ENCODE assay signal across 8 cellular contexts in the genomic region with DNA sequence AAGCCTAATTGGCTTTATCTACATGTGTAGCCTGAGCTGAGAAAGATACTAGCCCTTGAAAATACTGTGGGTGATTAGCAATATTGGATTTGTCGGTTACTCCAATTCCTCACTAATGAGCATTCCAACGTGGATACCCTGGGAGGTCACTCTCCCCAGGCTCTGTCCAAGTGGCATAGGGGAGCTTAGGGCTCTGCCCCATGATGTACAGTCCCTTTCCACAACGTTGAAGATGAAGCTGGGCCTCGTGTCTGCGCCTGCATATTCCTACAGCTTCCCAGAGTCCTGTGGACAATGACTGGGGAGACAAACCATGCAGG. TPM values are rescaled to one million over a fixed set of nuclear protein-coding genes. Genes with fewer than 3 reads are reported as not detected.
DNase-seq lines count a peak whose midpoint lies in the region; ATAC-seq, FAIRE-seq and TF ChIP-seq lines count a peak whose summit lies in the region.

No MANE protein-coding gene starts in this region.

- H3K36me3 Mint-ChIP-seq in naive thymus-derived CD4-positive, alpha-beta T cell = peaks cover 0 to 59% (median 39%) of the 10 kb centered on the region in 5 donors

- CTCF ChIA-PET in K562 (lab: Yijun Ruan, JAX; ENCODE audit: low intra/inter-chr PET ratio) = no interaction called here
- CTCF ChIA-PET in naive thymus-derived CD4-positive, alpha-beta T cell (lab: Charles Lee) = interaction anchor here (0.6 to 1.6 kb wide), 5 partner anchors 9 to 234 kb away, joined by 3 to 8 read pairs (median 3); partner anchors contain the start of gene YTHDF2

- peaks cover 46 to 63% (median 55%) of the 10 kb centered on the region in 7 donors for H3K4me1 Mint-ChIP-seq in naive thymus-derived CD4-positive, alpha-beta T cell

- no peak for FAIRE-seq in K562 (lab: Jason Lieb, UNC)
- no peak for FAIRE-seq in pancreas (lab: Jason Lieb, UNC)

- peaks cover 78% of the 10 kb centered on the region for H3K79me2 ChIP-seq in K562 (ENCODE audit: control insufficient read depth, insufficient read depth, low read length)

- peak; percentile 37 for TF ChIP-seq POLR2A in K562 (conservative IDR thresholded peaks at IDR 0.05)

- peak overlapping the region; percentile 94 to 100 (median 99) for H3K4me3 Mint-ChIP-seq in naive thymus-derived CD4-positive, alpha-beta T cell

- H3K9me3 ChIP-seq in K562 (replicated peaks; ENCODE audit: control insufficient read depth, insufficient read depth, low read depth, low read length) = no peaks in the 10 kb centered on the region; the same call in 1 of the 2 replicates
- H3K9me3 ChIP-seq in naive thymus-derived CD4-positive, alpha-beta T cell (ENCODE audit: control insufficient read depth in 2 of 3, low read length in 3 of 3) = no peaks in the 10 kb centered on the region
- H3K9me3 ChIP-seq in mucosa of descending colon = no peaks in the 10 kb centered on the region
- no peaks in the 10 kb centered on the region for H3K9me3 ChIP-seq in pancreas

- intact Hi-C loops in K562 (cut with micrococcal nuclease) = no loop called here
- intact Hi-C loops in naive thymus-derived CD4-positive, alpha-beta T cell (cut with micrococcal nuclease) = loop anchor here (5.0 kb wide), 6 partner anchors 101 to 676 kb away; partner anchors contain the start of genes GMEB1 (in 2 of the 2), PHACTR4 (in 1 of the 2), PPP1R8 (in 1 of the 2) and SRSF4 (in 1 of the 2)
- intact Hi-C loops in mucosa of descending colon (cut with DNase I, micrococcal nuclease) = no loop called here
- intact Hi-C loops in pancreas (cut with DNase I) = no loop called here

- no peak overlapping the region for H2AFZ ChIP-seq in K562 (ENCODE audit: low read depth, low read length)

- H4K20me1 ChIP-seq in K562 (replicated peaks; ENCODE audit: control insufficient read depth, insufficient read depth, low read length) = peaks cover 37% of the 10 kb centered on the region

- H3K4me1 ChIP-seq in K562 (replicated peaks in 1 of 2; ENCODE audit: control insufficient read depth in 2 of 2, insufficient read depth in 2 of 2, low read length in 2 of 2) = peaks cover 6 to 19% of the 10 kb centered on the region in 2 experiments; a peak in 3 of 5 replicates
- H3K4me1 ChIP-seq in naive thymus-derived CD4-positive, alpha-beta T cell (ENCODE audit: control insufficient read depth in 2 of 2, insufficient read depth in 2 of 2, low read length in 2 of 2) = peaks cover 41 to 46% of the 10 kb centered on the region in 2 donors
- H3K4me1 ChIP-seq in mucosa of descending colon (ENCODE audit: low read depth) = peaks cover 44% of the 10 kb centered on the region
- H3K4me1 ChIP-seq in pancreas = peaks cover 10 to 28% (median 20%) of the 10 kb centered on the region in 3 donors

- H3K36me3 ChIP-seq in K562 (ENCODE audit: control insufficient read depth, insufficient read depth, low read length) = peaks cover 66% of the 10 kb centered on the region
- peaks cover 21 to 51% (median 22%) of the 10 kb centered on the region in 3 experiments for H3K36me3 ChIP-seq in naive thymus-derived CD4-positive, alpha-beta T cell (ENCODE audit: control insufficient read depth in 2 of 3, insufficient read depth in 3 of 3, low read length in 3 of 3)
- H3K36me3 ChIP-seq in mucosa of descending colon (ENCODE audit: low read depth) = peaks cover 6% of the 10 kb centered on the region
- peaks cover 0 to 30% (median 16%) of the 10 kb centered on the region in 3 donors for H3K36me3 ChIP-seq in pancreas

- peak overlapping the region; percentile 91 for H3K27ac ChIP-seq in C4-2B
- H3K27ac ChIP-seq in K562 (ENCODE audit: extremely low read depth, low read depth, low read length) = peak overlapping the region; percentile 94
- H3K27ac ChIP-seq in naive thymus-derived CD4-positive, alpha-beta T cell (ENCODE audit: low read depth, low read length) = peak overlapping the region; percentile 88
- H3K27ac ChIP-seq in pancreas = peak overlapping the region in 1 of 4 donors; percentile 87

- no peak for TF ChIP-seq EP300 in K562 (IDR thresholded peaks at IDR 0.05; ENCODE audit: low read length)

- H3K27me3 Mint-ChIP-seq in naive thymus-derived CD4-positive, alpha-beta T cell = peaks cover 0 to 3% (median 0%) of the 10 kb centered on the region in 5 donors

- H3K9me3 Mint-ChIP-seq in naive thymus-derived CD4-positive, alpha-beta T cell = peaks cover 0 to 3% (median 0%) of the 10 kb centered on the region in 11 donors

- under 1% methylated on average over 5 of the region's 5 CpGs for WGBS in K562 (ENCODE audit: insufficient coverage, low coverage, missing lambda C conversion rate)
- 31 to 33% methylated on average over 5 of the region's 5 CpGs for WGBS in pancreas, 2 donors

- no peak for TF ChIP-seq RAD21 in K562 (CRISPR knock-in tag; conservative IDR thresholded peaks at IDR 0.05 in 1 of 2, IDR thresholded peaks at IDR 0.05 in 1 of 2)

- in situ Hi-C loops in K562 (cut with MboI) = no loop called here

- no peaks in the 10 kb centered on the region for H3K27me3 ChIP-seq in K562 (ENCODE audit: control insufficient read depth in 2 of 2, insufficient read depth in 2 of 2, low read length in 2 of 2)
- no peaks in the 10 kb centered on the region for H3K27me3 ChIP-seq in naive thymus-derived CD4-positive, alpha-beta T cell (ENCODE audit: control insufficient read depth in 2 of 2, insufficient read depth in 2 of 2, low read length in 2 of 2)
- H3K27me3 ChIP-seq in pancreas = no peaks in the 10 kb centered on the region

- DNase-seq in LHCN-M2 (ENCODE audit: low read depth) = peak; percentile 10
- peak in 1 of 4 experiments; percentile 60 for DNase-seq in K562 (ENCODE audit: extremely low read depth in 1 of 4, low spot score in 3 of 4)
- DNase-seq in naive thymus-derived CD4-positive, alpha-beta T cell = no peak
- DNase-seq in mucosa of descending colon = no peak
- no peak for DNase-seq in pancreas
- no peak for DNase-seq in NCI-H2196 (lab: John Stamatoyannopoulos, UW; ENCODE audit: unreplicated experiment)

- H3K9ac ChIP-seq in K562 (ENCODE audit: insufficient read depth in 1 of 2, low read depth in 2 of 2, low read length in 2 of 2) = peak overlapping the region; percentile 97 to 100

- peak overlapping the region; percentile 85 to 100 (median 99) for H3K27ac Mint-ChIP-seq in naive thymus-derived CD4-positive, alpha-beta T cell

- no peak for ATAC-seq in K562
- no peak for ATAC-seq in naive thymus-derived CD4-positive, alpha-beta T cell
- no peak for ATAC-seq in mucosa of descending colon
- no peak for ATAC-seq in HG02840 (IDR thresholded peaks at IDR 0.05; ENCODE audit: low FRiP score, unreplicated experiment)
- ATAC-seq in pancreas = no peak

- TF ChIP-seq CTCF in C4-2B (conservative IDR thresholded peaks at IDR 0.05) = no peak
- no peak for TF ChIP-seq CTCF in K562 (IDR thresholded peaks at IDR 0.05 in 2 of 3, conservative IDR thresholded peaks at IDR 0.05 in 1 of 3; ENCODE audit: insufficient read depth in 2 of 3, low read depth in 1 of 3, low read length in 3 of 3)
- no peak for TF ChIP-seq CTCF in mucosa of descending colon (IDR thresholded peaks at IDR 0.05)
- no peak for TF ChIP-seq CTCF in pancreas (IDR thresholded peaks at IDR 0.05)

- H3K4me3 ChIP-seq in K562 (peak overlapping the region; percentile 87), mucosa of descending colon (no peak overlapping the region), pancreas (peak overlapping the region in 2 of 4 donors; percentile 74 to 89)
- H3K4me3 ChIP-seq in naive thymus-derived CD4-positive, alpha-beta T cell (ENCODE audit: low read length) = peak overlapping the region; percentile 79

- BruUV-seq in K562 (replicated peaks; lab: Mats Ljungman, UMichigan) = no TSS peak

- POLR2A ChIA-PET in K562 (lab: Yijun Ruan, JAX) = interaction anchor here (0.5 to 13.0 kb wide), 31 partner anchors 11 to 369 kb away, joined by 3 to 201 read pairs (median 9); partner anchors contain the start of genes ATP5IF1, MED18 and RNU11
- POLR2A ChIA-PET in naive thymus-derived CD4-positive, alpha-beta T cell (lab: Charles Lee) = interaction anchor here (0.7 to 6.4 kb wide), 10 partner anchors 10 to 468 kb away, joined by 3 to 106 read pairs (median 6); partner anchors contain the start of genes ATP5IF1, PHACTR4, RNU11 and TAF12

- peaks cover 3% of the 10 kb centered on the region for H3K9me1 ChIP-seq in K562 (ENCODE audit: control insufficient read depth, insufficient read depth, low read length)

- H3K4me2 ChIP-seq in K562 (ENCODE audit: insufficient read depth, low read length) = peak overlapping the region; percentile 99

RNA-seq across cellular contexts. Expression of gene RCC1, which starts 2.6 kb away (rescaled TPM):
- total RNA-seq in LHCN-M2 (2014; rRNA removed) = 46.4 and 53.1 TPM in 2 replicates
- polyA plus RNA-seq in LHCN-M2 (2012) = 34.8 TPM
- total RNA-seq in K562 (2011; cell fraction: chromatin; rRNA removed; ENCODE audit: low replicate concordance) = 64.6 and 140 TPM in 2 replicates
- 103 and 112 TPM in 2 replicates for total RNA-seq in K562 (2011; cell fraction: nucleolus; rRNA removed)
- 79.6 and 82.3 TPM in 2 replicates for total RNA-seq in K562 (2011; cell fraction: nucleoplasm; rRNA removed)
- 106 and 126 TPM in 2 replicates for total RNA-seq in K562 (2014; rRNA removed)
- total RNA-seq in K562 (2014; rRNA removed; fragmentation: Illumina TruSeq; extraction: Trizol) = 96.5 and 107 TPM in 2 replicates
- 134 and 139 TPM in 2 replicates for total RNA-seq in K562 (2015; rRNA removed; fragmentation: Illumina TruSeq; extraction: Trizol)
- 126 and 149 TPM in 2 replicates for total RNA-seq in K562 (2021)
- polyA plus RNA-seq in K562 (2011; rRNA removed) = 93.5 and 118 TPM in 2 replicates
- polyA plus RNA-seq in K562 (2011; cell fraction: cytosol; rRNA removed) = 87.8 and 89.2 TPM in 2 replicates
- polyA plus RNA-seq in K562 (2011; cell fraction: nucleus; rRNA removed) = 78.2 and 92.8 TPM in 2 replicates
- polyA plus RNA-seq in K562 (2012) = 94.3 and 129 TPM in 2 replicates
- 187 and 202 TPM in 2 replicates for polyA plus RNA-seq in K562 (2014; fragmentation: Illumina TruSeq; extraction: Trizol)
- 10 to 100 TPM; 16.4 to 28.1 TPM for polyA plus RNA-seq in K562 (2014; fragmentation: Nextera tagmentation; extraction: Ambion mirVana)
- 142 TPM in 2 replicates for polyA plus RNA-seq in K562 (2014; rRNA removed)
- polyA minus RNA-seq in K562 (2011; rRNA and poly(A)+ RNA removed) = 102 and 113 TPM in 2 replicates
- polyA minus RNA-seq in K562 (2011; cell fraction: cytosol; rRNA and poly(A)+ RNA removed) = 61.3 and 61.4 TPM in 2 replicates
- polyA minus RNA-seq in K562 (2011; cell fraction: nucleus; rRNA and poly(A)+ RNA removed) = 26.4 and 52.8 TPM in 2 replicates
- 10 to 100 TPM in 4 of 5 experiments, 1 to 10 TPM in 1; 9.8 to 60.7 (median 19.7) TPM for total RNA-seq in naive thymus-derived CD4-positive, alpha-beta T cell
- 10 to 100 TPM in 1 of 2 donors, 1 to 10 TPM in 1; 10.0 to 10.6 TPM for polyA plus RNA-seq in naive thymus-derived CD4-positive, alpha-beta T cell
- 10 to 100 TPM; 23.0 to 34.3 (median 25.3) TPM for total RNA-seq in mucosa of descending colon
- total RNA-seq in pancreas = 10 to 100 TPM in 4 of 6 donors, 1 to 10 TPM in 2; 5.4 to 18.5 (median 12.8) TPM
- 10 to 100 TPM in 1 of 2 donors, 1 to 10 TPM in 1; 8.7 to 11.4 TPM for polyA plus RNA-seq in pancreas

RNA-seq across cellular contexts. Expression of gene TRNAU1AP, which starts 44.5 kb away (rescaled TPM):
- total RNA-seq in LHCN-M2 (2014; rRNA removed) = 17.8 and 22.6 TPM in 2 replicates
- polyA plus RNA-seq in LHCN-M2 (2012) = 36.0 TPM
- 106 and 133 TPM in 2 replicates for total RNA-seq in K562 (2011; cell fraction: chromatin; rRNA removed; ENCODE audit: low replicate concordance)
- 72.0 and 74.4 TPM in 2 replicates for total RNA-seq in K562 (2011; cell fraction: nucleolus; rRNA removed)
- total RNA-seq in K562 (2011; cell fraction: nucleoplasm; rRNA removed) = 84.0 and 108 TPM in 2 replicates
- total RNA-seq in K562 (2014; rRNA removed) = 34.9 and 35.1 TPM in 2 replicates
- total RNA-seq in K562 (2014; rRNA removed; fragmentation: Illumina TruSeq; extraction: Trizol) = 46.3 and 56.8 TPM in 2 replicates
- total RNA-seq in K562 (2015; rRNA removed; fragmentation: Illumina TruSeq; extraction: Trizol) = 30.4 and 36.0 TPM in 2 replicates
- 47.9 and 48.8 TPM in 2 replicates for total RNA-seq in K562 (2021)
- 55.3 and 66.7 TPM in 2 replicates for polyA plus RNA-seq in K562 (2011; rRNA removed)
- polyA plus RNA-seq in K562 (2011; cell fraction: cytosol; rRNA removed) = 40.1 and 42.6 TPM in 2 replicates
- 59.0 and 59.1 TPM in 2 replicates for polyA plus RNA-seq in K562 (2011; cell fraction: nucleus; rRNA removed)
- polyA plus RNA-seq in K562 (2012) = 54.5 and 69.7 TPM in 2 replicates
- 43.9 and 46.0 TPM in 2 replicates for polyA plus RNA-seq in K562 (2014; fragmentation: Illumina TruSeq; extraction: Trizol)
- 100 to 1,000 TPM in 1 of 2 experiments, 10 to 100 TPM in 1; 99.0 to 110 TPM for polyA plus RNA-seq in K562 (2014; fragmentation: Nextera tagmentation; extraction: Ambion mirVana)
- polyA plus RNA-seq in K562 (2014; rRNA removed) = 38.0 and 41.8 TPM in 2 replicates
- 33.9 and 37.3 TPM in 2 replicates for polyA minus RNA-seq in K562 (2011; rRNA and poly(A)+ RNA removed)
- polyA minus RNA-seq in K562 (2011; cell fraction: cytosol; rRNA and poly(A)+ RNA removed) = 9.9 and 14.7 TPM in 2 replicates
- 14.0 and 30.0 TPM in 2 replicates for polyA minus RNA-seq in K562 (2011; cell fraction: nucleus; rRNA and poly(A)+ RNA removed)
- total RNA-seq in naive thymus-derived CD4-positive, alpha-beta T cell = 10 to 100 TPM; 27.6 to 52.5 (median 40.9) TPM
- 10 to 100 TPM; 26.5 to 29.9 TPM for polyA plus RNA-seq in naive thymus-derived CD4-positive, alpha-beta T cell
- total RNA-seq in mucosa of descending colon = 10 to 100 TPM; 13.1 to 20.9 (median 16.0) TPM
- total RNA-seq in pancreas = 10 to 100 TPM in 3 of 6 donors, 1 to 10 TPM in 3; 5.5 to 12.2 (median 9.6) TPM
- polyA plus RNA-seq in pancreas = 10 to 100 TPM; 16.9 to 17.8 TPM

Comparison
In these comparisons a context has a peak if more than half of its experiments do, and no peak if none do; other contexts are left out.
1. intact Hi-C loops: an anchor here in naive thymus-derived CD4-positive, alpha-beta T cell (5.0 kb wide); none called in K562, mucosa of descending colon and pancreas.